Comparison of ENCODE assay signal across 21 cellular contexts in the genomic region with DNA sequence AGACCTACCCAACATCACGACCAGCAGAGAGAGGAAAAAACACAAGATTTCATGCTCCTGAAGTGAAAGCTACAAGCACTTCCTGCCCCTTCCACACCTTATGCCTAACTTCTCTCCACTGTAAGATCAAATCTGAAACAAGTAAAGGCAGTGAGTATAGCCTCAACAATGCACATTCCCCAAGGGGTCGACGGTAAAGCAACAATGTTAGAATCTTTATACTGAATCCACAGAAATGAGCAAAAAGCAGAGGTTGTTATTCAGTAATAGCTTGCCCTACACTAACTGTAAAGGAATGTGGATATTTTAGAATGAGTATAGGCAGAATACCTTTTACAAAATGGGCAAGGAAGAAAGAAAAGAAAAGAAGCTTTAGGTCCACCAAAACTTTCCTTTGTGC. TPM values are rescaled to one million over a fixed set of nuclear protein-coding genes. Genes with fewer than 3 reads are reported as not detected.
DNase-seq lines count a peak whose midpoint lies in the region; ATAC-seq and TF ChIP-seq lines count a peak whose summit lies in the region.
"Had no signal": no experiment of that assay in that cellular context is flagged by ENCODE, and none has a peak within 500 bp of the region (broad histone marks: within the 10 kb centered on the region; RNA-seq: fewer than 3 reads in every experiment).

No MANE protein-coding gene starts in this region.

- H3K4me3 Mint-ChIP-seq in activated T-cell treated with anti-CD3 and anti-CD28 coated beads, Interleukin-2, amount 50 U/mL, for 24 hours, result no peak overlapping the region
- no peak overlapping the region for H3K4me3 Mint-ChIP-seq in activated naive CD8-positive, alpha-beta T cell treated with anti-CD3 and anti-CD28 coated beads, Interleukin-2, amount 10 ng/mL, durations not matched to agents 7 days and 5 days
- no peak overlapping the region for H3K4me3 Mint-ChIP-seq in stimulated activated effector memory CD8-positive, alpha-beta T cell treated with anti-CD3 and anti-CD28 coated beads, Interleukin-12 subunit alpha, Interleukin-12 subunit beta, amount 100 ng/mL, for 72 hours
- H3K4me3 Mint-ChIP-seq: CD8-positive, alpha-beta memory T cell; dendritic cell treated with granulocyte-macrophage colony-stimulating factor and Interleukin-4, amounts not matched to agents 40 ng/mL and 50 ng/mL, for 4 days; mesothelial cell of epicardium had no signal

- H3K27ac Mint-ChIP-seq in activated T-cell treated with anti-CD3 and anti-CD28 coated beads, Interleukin-2, amount 50 U/mL, for 24 hours, result peak overlapping the region; percentile 41
- peak overlapping the region; percentile 14 for H3K27ac Mint-ChIP-seq in activated naive CD8-positive, alpha-beta T cell treated with anti-CD3 and anti-CD28 coated beads, Interleukin-2, amount 10 ng/mL, durations not matched to agents 7 days and 5 days
- H3K27ac Mint-ChIP-seq in stimulated activated effector memory CD8-positive, alpha-beta T cell treated with anti-CD3 and anti-CD28 coated beads, Interleukin-12 subunit alpha, Interleukin-12 subunit beta, amount 100 ng/mL, for 72 hours, result peak overlapping the region; percentile 63
- H3K27ac Mint-ChIP-seq: dendritic cell treated with granulocyte-macrophage colony-stimulating factor and Interleukin-4, amounts not matched to agents 40 ng/mL and 50 ng/mL, for 4 days; mesothelial cell of epicardium had no signal

- no peaks in the 10 kb centered on the region for H3K9me3 Mint-ChIP-seq in activated T-cell treated with anti-CD3 and anti-CD28 coated beads, Interleukin-2, amount 50 U/mL, for 24 hours
- H3K9me3 Mint-ChIP-seq in activated naive CD8-positive, alpha-beta T cell treated with anti-CD3 and anti-CD28 coated beads, Interleukin-2, amount 10 ng/mL, durations not matched to agents 7 days and 5 days, result no peaks in the 10 kb centered on the region
- H3K9me3 Mint-ChIP-seq in stimulated activated effector memory CD8-positive, alpha-beta T cell treated with anti-CD3 and anti-CD28 coated beads, Interleukin-12 subunit alpha, Interleukin-12 subunit beta, amount 100 ng/mL, for 72 hours, result no peaks in the 10 kb centered on the region
- H3K9me3 Mint-ChIP-seq: CD8-positive, alpha-beta memory T cell; dendritic cell treated with granulocyte-macrophage colony-stimulating factor and Interleukin-4, amounts not matched to agents 40 ng/mL and 50 ng/mL, for 4 days; mesothelial cell of epicardium had no signal

- no peak for DNase-seq in activated T-cell treated with anti-CD3 and anti-CD28 coated beads, Interleukin-2, amount 50 U/mL, for 24 hours
- DNase-seq in activated T-cell treated with anti-CD3 and anti-CD28 coated beads for 4 hours, result no peak
- DNase-seq in activated naive CD8-positive, alpha-beta T cell treated with anti-CD3 and anti-CD28 coated beads, Interleukin-2, amount 10 ng/mL, durations not matched to agents 7 days and 5 days, result no peak
- peak; percentile 37 for DNase-seq in fibroblast of the aortic adventitia (ENCODE audit: low read depth)
- DNase-seq in stimulated activated effector memory CD8-positive, alpha-beta T cell treated with anti-CD3 and anti-CD28 coated beads, Interleukin-12 subunit alpha, Interleukin-12 subunit beta, amount 100 ng/mL, for 72 hours (ENCODE audit: low spot score in 2 of 2), result no peak
- no peak for DNase-seq in NCI-H446 treated with DMSO at 0.1 percent for 48 hours (lab: John Stamatoyannopoulos, UW)
- no peak for DNase-seq in GM19240 (ENCODE audit: insufficient read length, low spot score)
- no peak for DNase-seq in inferior parietal cortex (ENCODE audit: extremely low spot score)
- DNase-seq: activated effector memory CD4-positive, alpha-beta T cell treated with anti-CD3 and anti-CD28 coated beads, Interleukin-2, amount 50 U/mL, for 16 hours; body of pancreas; CD8-positive, alpha-beta memory T cell; DMS79 treated with DMSO at 0.1 percent for 48 hours; heart left ventricle; left cardiac atrium; NCI-H1694; Right ventricle myocardium superior; T-helper 2 cell had no signal

- H3K4me1 Mint-ChIP-seq in activated T-cell treated with anti-CD3 and anti-CD28 coated beads, Interleukin-2, amount 50 U/mL, for 24 hours (ENCODE audit: low read depth), result peaks cover 14% of the 10 kb centered on the region
- H3K4me1 Mint-ChIP-seq in activated naive CD8-positive, alpha-beta T cell treated with anti-CD3 and anti-CD28 coated beads, Interleukin-2, amount 10 ng/mL, durations not matched to agents 7 days and 5 days, result peaks cover 11% of the 10 kb centered on the region
- H3K4me1 Mint-ChIP-seq in stimulated activated effector memory CD8-positive, alpha-beta T cell treated with anti-CD3 and anti-CD28 coated beads, Interleukin-12 subunit alpha, Interleukin-12 subunit beta, amount 100 ng/mL, for 72 hours, result peaks cover 36% of the 10 kb centered on the region
- H3K4me1 Mint-ChIP-seq: mesothelial cell of epicardium had no signal

- H3K4me3 ChIP-seq in fibroblast of the aortic adventitia (ENCODE audit: low read depth, low read length), result no peak overlapping the region
- H3K4me3 ChIP-seq: body of pancreas, heart left ventricle had no signal

- no peak for TF ChIP-seq CTCF in fibroblast of the aortic adventitia (IDR thresholded peaks at IDR 0.05; ENCODE audit: insufficient read depth, low read length)

- peaks cover 69% of the 10 kb centered on the region for H3K36me3 Mint-ChIP-seq in activated T-cell treated with anti-CD3 and anti-CD28 coated beads, Interleukin-2, amount 50 U/mL, for 24 hours (ENCODE audit: low read depth)
- peaks cover 25% of the 10 kb centered on the region for H3K36me3 Mint-ChIP-seq in activated naive CD8-positive, alpha-beta T cell treated with anti-CD3 and anti-CD28 coated beads, Interleukin-2, amount 10 ng/mL, durations not matched to agents 7 days and 5 days
- peaks cover 100% of the 10 kb centered on the region for H3K36me3 Mint-ChIP-seq in stimulated activated effector memory CD8-positive, alpha-beta T cell treated with anti-CD3 and anti-CD28 coated beads, Interleukin-12 subunit alpha, Interleukin-12 subunit beta, amount 100 ng/mL, for 72 hours

- ATAC-seq in activated naive CD8-positive, alpha-beta T cell treated with anti-CD3 and anti-CD28 coated beads, Interleukin-2, amount 10 ng/mL, durations not matched to agents 7 days and 5 days (ENCODE audit: low read depth), result no peak
- no peak for ATAC-seq in stimulated activated effector memory CD8-positive, alpha-beta T cell treated with anti-CD3 and anti-CD28 coated beads, Interleukin-12 subunit alpha, Interleukin-12 subunit beta, amount 100 ng/mL, for 72 hours
- ATAC-seq: activated CD4-positive, CD25-positive, alpha-beta regulatory T cell treated with anti-CD3 and anti-CD28 coated beads, Interleukin-2, amount 50 U/mL, for 24 hours; body of pancreas; esophagus mucosa; heart left ventricle; left cardiac atrium had no signal

- H3K27me3 Mint-ChIP-seq in activated T-cell treated with anti-CD3 and anti-CD28 coated beads, Interleukin-2, amount 50 U/mL, for 24 hours, result no peaks in the 10 kb centered on the region
- no peaks in the 10 kb centered on the region for H3K27me3 Mint-ChIP-seq in activated naive CD8-positive, alpha-beta T cell treated with anti-CD3 and anti-CD28 coated beads, Interleukin-2, amount 10 ng/mL, durations not matched to agents 7 days and 5 days
- H3K27me3 Mint-ChIP-seq: CD8-positive, alpha-beta memory T cell; dendritic cell treated with granulocyte-macrophage colony-stimulating factor and Interleukin-4, amounts not matched to agents 40 ng/mL and 50 ng/mL, for 4 days had no signal

- POLR2A ChIA-PET in activated naive CD8-positive, alpha-beta T cell treated with anti-CD3 and anti-CD28 coated beads, Interleukin-2, amount 10 ng/mL, durations not matched to agents 7 days and 5 days (lab: Charles Lee), result interaction anchor here (1.0 kb wide), 1 partner anchor 15 kb away, joined by 4 read pairs; the partner anchor contains the start of gene ARFGAP3

RNA-seq across cellular contexts. Expression of gene ARFGAP3, which starts 15.6 kb away (rescaled TPM):
- 10 to 100 TPM; 34.5 to 38.0 TPM for total RNA-seq in activated naive CD8-positive, alpha-beta T cell treated with anti-CD3 and anti-CD28 coated beads, Interleukin-2, amount 10 ng/mL, durations not matched to agents 7 days and 5 days
- total RNA-seq in fibroblast of the aortic adventitia (ENCODE audit: low replicate concordance), result 34.9 and 69.3 TPM in 2 replicates
